In genomic region chr19:49085020-49085867, GRCh38 we compare ENCODE assay signal across 8 cellular contexts. TPM values are rescaled to one million over a fixed set of nuclear protein-coding genes. Genes with fewer than 3 reads are reported as not detected.
A peak's percentile ranks its signal among the peaks of the same experiment; 100 is the strongest.
DNase-seq lines count a peak whose midpoint lies in the region; ATAC-seq and TF ChIP-seq lines count a peak whose summit lies in the region.

TSS of gene SNRNP70 (plus strand) at chr19:49085451. CDS start at chr19:49086415, 964 bp downstream.

- H3K36me3 Mint-ChIP-seq in CD8-positive, alpha-beta T cell = peaks cover 32% of the 10 kb centered on the region

- peaks cover 4% of the 10 kb centered on the region for H3K27me3 Mint-ChIP-seq in CD8-positive, alpha-beta T cell (ENCODE audit: low read depth)

- no peaks in the 10 kb centered on the region for H3K27me3 ChIP-seq in CD8-positive, alpha-beta T cell (ENCODE audit: insufficient read depth, low read length)
- no peaks in the 10 kb centered on the region for H3K27me3 ChIP-seq in effector memory CD4-positive, alpha-beta T cell (replicated peaks; ENCODE audit: control insufficient read depth, insufficient read depth, low read length, poor library complexity, severe bottlenecking)

- ATAC-seq in CD8-positive, alpha-beta T cell = peak; percentile 97
- ATAC-seq in GM19467 (IDR thresholded peaks at IDR 0.05; ENCODE audit: unreplicated experiment) = peak; percentile 86

- peak within 1 kb of the TSS; percentile 96 for H3K27ac Mint-ChIP-seq in CD8-positive, alpha-beta T cell

- no peaks in the 10 kb centered on the region for H3K9me3 Mint-ChIP-seq in CD8-positive, alpha-beta T cell

- H3K4me3 ChIP-seq in CD8-positive, alpha-beta T cell (ENCODE audit: low read depth, low read length) = peak within 1 kb of the TSS; percentile 91
- H3K4me3 ChIP-seq in effector memory CD4-positive, alpha-beta T cell (ENCODE audit: insufficient read depth, low read depth, low read length, poor library complexity, severe bottlenecking) = peak within 1 kb of the TSS; percentile 74

- H3K4me3 Mint-ChIP-seq in CD8-positive, alpha-beta T cell = peak within 1 kb of the TSS; percentile 96

- POLR2A ChIA-PET in CD8-positive, alpha-beta T cell (lab: Charles Lee) = no interaction called here
- POLR2A ChIA-PET in activated CD8-positive, alpha-beta memory T cell treated with anti-CD3 and anti-CD28 coated beads for 36 hours (lab: Charles Lee) = interaction anchor here (1.2 kb wide), 1 partner anchor 28 kb away, joined by 3 read pairs; no protein-coding TSS in a partner anchor

- H3K4me1 Mint-ChIP-seq in CD8-positive, alpha-beta T cell (ENCODE audit: low read depth) = peaks cover 33% of the 10 kb centered on the region

- no peaks in the 10 kb centered on the region for H3K9me3 ChIP-seq in CD8-positive, alpha-beta T cell (ENCODE audit: low read length)
- H3K9me3 ChIP-seq in effector memory CD4-positive, alpha-beta T cell (ENCODE audit: control insufficient read depth, low read length) = no peaks in the 10 kb centered on the region

- H3K4me1 ChIP-seq in CD8-positive, alpha-beta T cell (ENCODE audit: insufficient read depth, low read length) = peaks cover 33% of the 10 kb centered on the region
- H3K4me1 ChIP-seq in effector memory CD4-positive, alpha-beta T cell (ENCODE audit: control insufficient read depth, insufficient read depth, low read length, poor library complexity, severe bottlenecking) = peaks cover 16% of the 10 kb centered on the region

- H3K36me3 ChIP-seq in CD8-positive, alpha-beta T cell (ENCODE audit: insufficient read depth, low read length) = peaks cover 5% of the 10 kb centered on the region
- peaks cover 22% of the 10 kb centered on the region for H3K36me3 ChIP-seq in effector memory CD4-positive, alpha-beta T cell (ENCODE audit: control insufficient read depth, insufficient read depth, low read length)

- no peak for TF ChIP-seq CTCF in CD8-positive, alpha-beta T cell (IDR thresholded peaks at IDR 0.05)

- CTCF ChIA-PET in CD8-positive, alpha-beta T cell (lab: Charles Lee) = interaction anchor here (4.4 kb wide), 1 partner anchor 13 kb away, joined by 28 read pairs; no protein-coding TSS in a partner anchor
- CTCF ChIA-PET in activated CD8-positive, alpha-beta memory T cell treated with anti-CD3 and anti-CD28 coated beads for 36 hours (lab: Charles Lee) = interaction anchor here (2.5 kb wide), 1 partner anchor 13 kb away, joined by 9 read pairs; no protein-coding TSS in a partner anchor

- DNase-seq in CD8-positive, alpha-beta T cell = peak; percentile 97 to 100 (median 99)
- DNase-seq in HT-29 (ENCODE audit: low spot score) = peak; percentile 100
- peak; percentile 98 to 99 for DNase-seq in NOMO-1 (lab: John Stamatoyannopoulos, UW; ENCODE audit: unreplicated experiment in 2 of 2)
- DNase-seq in effector memory CD4-positive, alpha-beta T cell = peak; percentile 99
- DNase-seq in medulla oblongata (ENCODE audit: extremely low spot score) = peak; percentile 98
- peak; percentile 98 for DNase-seq in stimulated activated CD8-positive, alpha-beta memory T cell treated with anti-CD3 and anti-CD28 coated beads, Interleukin-12 subunit alpha, Interleukin-12 subunit beta, amount 100 ng/mL, for 1 hour (ENCODE audit: low read depth)

- intact Hi-C loops in CD8-positive, alpha-beta T cell (cut with DNase I, micrococcal nuclease) = loop anchor here (1.0 to 2.0 kb wide), 7 partner anchors 29 to 248 kb away; partner anchors contain the start of genes C19orf73 (in 2 of the 2), PPFIA3 (in 2 of the 2), FTL (in 1 of the 2) and GYS1 (in 1 of the 2)

- peak within 1 kb of the TSS; percentile 74 for H3K27ac ChIP-seq in CD8-positive, alpha-beta T cell (ENCODE audit: low read depth, low read length)
- peak within 1 kb of the TSS; percentile 84 for H3K27ac ChIP-seq in effector memory CD4-positive, alpha-beta T cell (ENCODE audit: insufficient read depth, low read length, poor library complexity, severe bottlenecking)

RNA-seq across cellular contexts. Expression of gene SNRNP70, which starts in this region (rescaled TPM):
- 100 to 1,000 TPM; 341 to 350 TPM for total RNA-seq in CD8-positive, alpha-beta T cell
- total RNA-seq in HT-29 (2014; rRNA removed; shearing (Covaris generic)) = 994 and 1,107 TPM in 2 replicates
- total RNA-seq in activated CD8-positive, alpha-beta memory T cell treated with anti-CD3 and anti-CD28 coated beads for 36 hours = 100 to 1,000 TPM; 201 TPM

Comparison
In these comparisons a context has a peak if more than half of its experiments do, and no peak if none do; other contexts are left out.
1. Peak in every context shown above with its lines: DNase-seq, ATAC-seq, H3K4me3 ChIP-seq and H3K27ac ChIP-seq.